Comparison of ENCODE assay signal across 20 cellular contexts in genomic region chr16:86064431-86065250, GRCh38.
DNase-seq lines count a peak whose midpoint lies in the region; ATAC-seq, FAIRE-seq and TF ChIP-seq lines count a peak whose summit lies in the region.
"Had no signal": no experiment of that assay in that cellular context is flagged by ENCODE, and none has a peak within 500 bp of the region (broad histone marks: within the 10 kb centered on the region; RNA-seq: fewer than 3 reads in every experiment).

No MANE protein-coding gene starts in this region.

- H4K8ac ChIP-seq in IMR-90 (ENCODE audit: low read depth in 2 of 2, low read length in 2 of 2) (no peak overlapping the region), neuronal stem cell (ENCODE audit: low read depth, low read length) (no peak overlapping the region)

- POLR2A ChIA-PET in IMR-90 (lab: Charles Lee; ENCODE audit: unreplicated experiment), result no interaction called here
- POLR2A ChIA-PET in K562 (lab: Yijun Ruan, JAX), result interaction anchor here (0.9 kb wide), 1 partner anchor 241 kb away, joined by 3 read pairs; no protein-coding TSS in a partner anchor

- no peak overlapping the region for H3K56ac ChIP-seq in IMR-90 (ENCODE audit: extremely low read depth, insufficient read depth, low read length)

- BruUV-seq in IMR-90 (replicated peaks; lab: Mats Ljungman, UMichigan), result no TSS peak
- no TSS peak for BruUV-seq in K562 (replicated peaks; lab: Mats Ljungman, UMichigan)

- ATAC-seq in IMR-90 (ENCODE audit: low read depth), result no peak
- ATAC-seq in K562, result no peak

- no peaks in the 10 kb centered on the region; the same call in 1 of the 2 replicates for H3K9me1 ChIP-seq in IMR-90 (ENCODE audit: insufficient read depth, low read length)
- H3K9me1 ChIP-seq in K562 (ENCODE audit: control insufficient read depth, insufficient read depth, low read length), result no peaks in the 10 kb centered on the region

- no peak for TF ChIP-seq EP300 in K562 (IDR thresholded peaks at IDR 0.05; ENCODE audit: low read length)

- TF ChIP-seq CTCF in GM12872 (IDR thresholded peaks at IDR 0.05; ENCODE audit: insufficient read depth, low read depth, low read length) (peak; percentile 20; the same call in 1 of the 3 replicates), IMR-90 (conservative IDR thresholded peaks at IDR 0.05; ENCODE audit: low read depth, low read length) (no peak), K562 (IDR thresholded peaks at IDR 0.05 in 2 of 3, conservative IDR thresholded peaks at IDR 0.05 in 1 of 3; ENCODE audit: insufficient read depth in 2 of 3, low read depth in 1 of 3, low read length in 3 of 3) (no peak)

- H3K9ac ChIP-seq in IMR-90 (ENCODE audit: low read depth, low read length) (no peak overlapping the region), K562 (ENCODE audit: insufficient read depth in 1 of 2, low read depth in 2 of 2, low read length in 2 of 2) (peak overlapping the region in 1 of 2 experiments; percentile 52; a peak in 1 of 4 replicates), neuronal stem cell (ENCODE audit: low read depth, low read length, poor library complexity) (peak overlapping the region; percentile 38)

- no peak overlapping the region for H2AFZ ChIP-seq in IMR-90 (replicated peaks; ENCODE audit: low read length, poor library complexity)
- H2AFZ ChIP-seq in K562 (ENCODE audit: low read depth, low read length), result no peak overlapping the region
- H2AFZ ChIP-seq in neuronal stem cell (ENCODE audit: low read length), result no peak overlapping the region

- H2BK120ac ChIP-seq in IMR-90 (ENCODE audit: low read depth, low read length) (no peak overlapping the region), neuronal stem cell (ENCODE audit: low read depth, low read length) (no peak overlapping the region)

- no peak overlapping the region for H2BK5ac ChIP-seq in IMR-90 (ENCODE audit: low read depth, low read length, poor library complexity, severe bottlenecking)
- no peak overlapping the region for H2BK5ac ChIP-seq in neuronal stem cell (ENCODE audit: low read length)

- H3K4me1 ChIP-seq in IMR-90 (ENCODE audit: control insufficient read depth, insufficient read depth, low read length) (no peaks in the 10 kb centered on the region), K562 (replicated peaks in 1 of 2; ENCODE audit: control insufficient read depth in 2 of 2, insufficient read depth in 2 of 2, low read length in 2 of 2) (peaks cover 3 to 13% of the 10 kb centered on the region in 2 experiments; a peak in 4 of 5 replicates), neuronal stem cell (ENCODE audit: control insufficient read depth in 2 of 2, insufficient read depth in 1 of 2, low read depth in 1 of 2, low read length in 2 of 2) (peaks cover 0 to 4% of the 10 kb centered on the region in 2 donors)
- H3K4me1 ChIP-seq: HAP-1 had no signal

- H4K20me1 ChIP-seq in IMR-90 (ENCODE audit: insufficient read depth, low read length) (no peaks in the 10 kb centered on the region), K562 (replicated peaks; ENCODE audit: control insufficient read depth, insufficient read depth, low read length) (no peaks in the 10 kb centered on the region; the same call in 1 of the 2 replicates)

- H3K79me2 ChIP-seq in K562 (ENCODE audit: control insufficient read depth, insufficient read depth, low read length), result no peaks in the 10 kb centered on the region

- H3K4ac ChIP-seq in IMR-90 (ENCODE audit: low read depth, low read length), result no peak overlapping the region
- no peak overlapping the region for H3K4ac ChIP-seq in neuronal stem cell (ENCODE audit: low read length)

- in situ Hi-C loops in IMR-90 (cut with MboI; ENCODE audit: low sequenced_read_pairs), result no loop called here
- in situ Hi-C loops in K562 (cut with MboI), result no loop called here

- no peak overlapping the region for H2BK20ac ChIP-seq in IMR-90 (ENCODE audit: low read depth, low read length)

- H3K18ac ChIP-seq in IMR-90 (ENCODE audit: low read depth, low read length) (no peak overlapping the region), neuronal stem cell (ENCODE audit: low read length) (peak overlapping the region; percentile 32)

- H4K91ac ChIP-seq in IMR-90 (ENCODE audit: insufficient read depth, low read depth, low read length), result no peak overlapping the region
- H4K91ac ChIP-seq in neuronal stem cell (ENCODE audit: low read depth, low read length, poor library complexity), result no peak overlapping the region

- TF ChIP-seq RAD21 in IMR-90 (IDR thresholded peaks at IDR 0.05; ENCODE audit: low read length), result no peak
- no peak for TF ChIP-seq RAD21 in K562 (CRISPR knock-in tag; conservative IDR thresholded peaks at IDR 0.05 in 1 of 2, IDR thresholded peaks at IDR 0.05 in 1 of 2)

- no peak overlapping the region for H4K5ac ChIP-seq in IMR-90 (ENCODE audit: low read depth, low read length)

- H2AK5ac ChIP-seq in IMR-90 (ENCODE audit: low read depth, low read length), result no peak overlapping the region
- H2AK5ac ChIP-seq in neuronal stem cell (ENCODE audit: low read depth, low read length), result peak overlapping the region; percentile 89

- no peak overlapping the region for H3K4me2 ChIP-seq in IMR-90 (ENCODE audit: low read depth, low read length)
- H3K4me2 ChIP-seq in K562 (ENCODE audit: insufficient read depth, low read length), result no peak overlapping the region
- no peak overlapping the region for H3K4me2 ChIP-seq in neuronal stem cell (ENCODE audit: insufficient read depth, low read length, poor library complexity, severe bottlenecking)

- dilution Hi-C loops in IMR-90 (cut with HindIII; ENCODE audit: low sequenced_read_pairs, unreplicated experiment), result no loop called here

- H3K4me3 ChIP-seq in IMR-90 (ENCODE audit: insufficient read depth, low read depth, low read length), result no peak overlapping the region
- no peak overlapping the region for H3K4me3 ChIP-seq in K562
- H3K4me3 ChIP-seq in neuronal stem cell (ENCODE audit: low read length in 2 of 2), result no peak overlapping the region
- H3K4me3 ChIP-seq: HAP-1, Peyer's patch had no signal

- no peaks in the 10 kb centered on the region for H3K79me1 ChIP-seq in IMR-90 (ENCODE audit: low read depth in 1 of 2, low read length in 2 of 2)
- peaks cover 5% of the 10 kb centered on the region for H3K79me1 ChIP-seq in neuronal stem cell (ENCODE audit: low read depth, low read length)

- TF ChIP-seq POLR2A in IMR-90 (IDR thresholded peaks at IDR 0.05; ENCODE audit: low read depth, low read length) (no peak), K562 (conservative IDR thresholded peaks at IDR 0.05) (no peak), erythroblast (IDR thresholded peaks at IDR 0.05; ENCODE audit: low read length) (no peak)

- CTCF ChIA-PET in IMR-90 (lab: Yijun Ruan, JAX), result interaction anchor here (0.6 to 1.1 kb wide), 2 partner anchors 243 to 696 kb away, joined by 3 read pairs; no protein-coding TSS in a partner anchor
- CTCF ChIA-PET in K562 (lab: Yijun Ruan, JAX; ENCODE audit: low intra/inter-chr PET ratio), result no interaction called here

- no peak overlapping the region for H3K14ac ChIP-seq in IMR-90 (replicated peaks; ENCODE audit: low read depth, low read length)
- no peak overlapping the region for H3K14ac ChIP-seq in neuronal stem cell (ENCODE audit: low read length)

- peak overlapping the region; percentile 72 for H2AK9ac ChIP-seq in IMR-90 (replicated peaks; ENCODE audit: low read depth, low read length, poor library complexity)

- intact Hi-C loops in IMR-90 (cut with micrococcal nuclease) (no loop called here), K562 (cut with micrococcal nuclease) (no loop called here)

- FAIRE-seq in K562 (lab: Jason Lieb, UNC), result no peak
- FAIRE-seq: GM19239 had no signal

- no peak overlapping the region for H3K23ac ChIP-seq in IMR-90 (ENCODE audit: low read depth, low read length)
- H3K23ac ChIP-seq in neuronal stem cell (ENCODE audit: low read depth, low read length, poor library complexity), result no peak overlapping the region

- H3K36me3 ChIP-seq in IMR-90 (ENCODE audit: control insufficient read depth, insufficient read depth, low read length) (no peaks in the 10 kb centered on the region), K562 (ENCODE audit: control insufficient read depth, insufficient read depth, low read length) (no peaks in the 10 kb centered on the region), neuronal stem cell (replicated peaks in 1 of 2; ENCODE audit: control insufficient read depth in 2 of 2, insufficient read depth in 2 of 2, low read length in 2 of 2) (no peaks in the 10 kb centered on the region)
- H3K36me3 ChIP-seq: HAP-1, Peyer's patch had no signal

- WGBS in IMR-90 (ENCODE audit: extremely low coverage in 2 of 2, insufficient read length in 1 of 2), 2 experiments, result 88% methylated on average over 6 of the region's 11 CpGs; no CpG with 5 or more reads in 1 of the 2 experiments
- 26% methylated on average over 11 of the region's 11 CpGs for WGBS in K562 (ENCODE audit: insufficient coverage, low coverage, missing lambda C conversion rate)
- WGBS in neuronal stem cell (ENCODE audit: extremely low coverage in 2 of 2, insufficient read length in 2 of 2, insufficient replicate concordance in 1 of 2), 2 donors, result no CpG with 5 or more reads among the region's 11 CpGs

- H2BK12ac ChIP-seq in neuronal stem cell (ENCODE audit: low read length), result no peak overlapping the region

- H3K27ac ChIP-seq in IMR-90 (ENCODE audit: insufficient read depth, low read length) (no peak overlapping the region), K562 (ENCODE audit: extremely low read depth, low read depth, low read length) (no peak overlapping the region), neuronal stem cell (replicated peaks; ENCODE audit: low read length) (no peak overlapping the region)

- H2BK15ac ChIP-seq in IMR-90 (ENCODE audit: low read depth, low read length) (no peak overlapping the region), neuronal stem cell (ENCODE audit: low read length) (peak overlapping the region; percentile 45)

- DNase-seq in IMR-90, result no peak
- DNase-seq in K562 (ENCODE audit: extremely low read depth in 1 of 4, low spot score in 3 of 4), result no peak
- DNase-seq in neuronal stem cell (ENCODE audit: low spot score), result no peak
- no peak for DNase-seq in SHP77 treated with DMSO at 0.1 percent for 48 hours (lab: John Stamatoyannopoulos, UW)
- DNase-seq in erythroblast (lab: John Stamatoyannopoulos, UW), result no peak
- no peak for DNase-seq in activated CD4-positive, alpha-beta T cell treated with anti-CD3 and anti-CD28 coated beads for 1 hour
- DNase-seq: ACHN, AML-193, GF-D8, KG1, NCI-H1105, NCI-H1694 treated with DMSO at 0.1 percent for 48 hours, NCI-H2107, NCI-H2227 treated with DMSO at 0.1 percent for 48 hours, NCI-H524, SHP77 had no signal

- H3K27me3 ChIP-seq in IMR-90 (ENCODE audit: control insufficient read depth, insufficient read depth, low read length), result peaks cover 31% of the 10 kb centered on the region
- peaks cover 10 to 49% of the 10 kb centered on the region in 2 experiments; a peak in 3 of 5 replicates for H3K27me3 ChIP-seq in K562 (ENCODE audit: control insufficient read depth in 2 of 2, insufficient read depth in 2 of 2, low read length in 2 of 2)
- H3K27me3 ChIP-seq in neuronal stem cell (ENCODE audit: control insufficient read depth in 3 of 3, insufficient read depth in 3 of 3, low read depth in 1 of 3, low read length in 3 of 3), result peaks cover 0 to 34% (median 2%) of the 10 kb centered on the region in 3 experiments
- H3K27me3 ChIP-seq: Peyer's patch had no signal

- no peaks in the 10 kb centered on the region for H3K9me3 ChIP-seq in IMR-90 (ENCODE audit: control insufficient read depth, insufficient read depth, low read length)
- no peaks in the 10 kb centered on the region for H3K9me3 ChIP-seq in K562 (replicated peaks; ENCODE audit: control insufficient read depth, insufficient read depth, low read depth, low read length)
- H3K9me3 ChIP-seq in neuronal stem cell (replicated peaks in 1 of 2; ENCODE audit: control insufficient read depth in 2 of 2, insufficient read depth in 1 of 2, low read depth in 1 of 2, low read length in 2 of 2), result peaks cover 0 to 5% of the 10 kb centered on the region in 2 donors
- H3K9me3 ChIP-seq: HAP-1, Peyer's patch had no signal
